In genomic region chr19:39555883-39556282, GRCh38 we compare ENCODE assay signal across 2 cellular contexts.
TF ChIP-seq lines count a peak whose summit lies in the region.

No MANE protein-coding gene starts in this region.

TF ChIP-seq in GM12891, 5 proteins besides CTCF, POLR2A, EP300 and RAD21:
- no peak for TF ChIP-seq TAF1 (IDR thresholded peaks at IDR 0.05; ENCODE audit: low read depth, low read length)
- TF ChIP-seq SPI1 (IDR thresholded peaks at IDR 0.05; ENCODE audit: low read depth, low read length) = peak; percentile 57; the same call in 1 of the 2 replicates

TF ChIP-seq in GM12878, 131 proteins besides CTCF, POLR2A, EP300 and RAD21:
- TF ChIP-seq SPI1 (IDR thresholded peaks at IDR 0.05; ENCODE audit: borderline replicate concordance, insufficient read depth, low read depth, low read length) (peak; percentile 60; the same call in 1 of the 2 replicates), BMI1 (IDR thresholded peaks at IDR 0.05; ENCODE audit: borderline replicate concordance) (no peak)
